Comparison of ENCODE assay signal across 7 cellular contexts in the genomic region with DNA sequence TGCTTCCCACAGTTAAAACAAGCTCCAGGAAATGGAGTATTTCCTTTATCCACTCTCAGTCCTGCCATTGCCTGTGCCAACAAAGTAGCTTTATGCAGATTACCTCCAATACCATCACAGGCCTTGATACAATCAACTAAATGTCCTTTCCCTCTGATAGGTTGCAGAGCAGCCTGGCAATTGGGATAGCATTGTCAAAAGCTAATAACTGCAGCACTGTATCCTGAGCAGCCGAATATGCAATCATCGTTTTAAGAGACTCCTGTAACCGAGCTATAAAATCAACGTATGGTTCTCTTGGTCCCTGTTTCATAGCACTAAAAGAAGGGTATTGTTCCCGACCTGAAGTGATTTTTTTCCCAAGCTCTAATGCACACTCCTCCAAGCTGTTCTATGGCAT. TPM values are rescaled to one million over a fixed set of nuclear protein-coding genes. Genes with fewer than 3 reads are reported as not detected.
"Had no signal": no experiment of that assay in that cellular context is flagged by ENCODE, and none has a peak within 500 bp of the region (broad histone marks: within the 10 kb centered on the region; RNA-seq: fewer than 3 reads in every experiment).

No MANE protein-coding gene starts in this region.

RNA-seq across cellular contexts. Expression of gene FAM131C, which starts 33.6 kb away (rescaled TPM):
- total RNA-seq: naive thymus-derived CD8-positive, alpha-beta T cell; natural killer cell treated with Interleukin-12 subunit alpha and Interleukin-12 subunit beta and Interleukin-15 and Interleukin-18, amount 100 ng/mL, for 72 hours; psoas muscle; skeletal muscle tissue; stomach; thoracic aorta; tibial nerve had no signal

RNA-seq across cellular contexts. Expression of gene EPHA2, which starts 48.8 kb away (rescaled TPM):
- total RNA-seq: naive thymus-derived CD8-positive, alpha-beta T cell; natural killer cell treated with Interleukin-12 subunit alpha and Interleukin-12 subunit beta and Interleukin-15 and Interleukin-18, amount 100 ng/mL, for 72 hours had no signal
